Comparison of ENCODE assay signal across 12 cellular contexts in the genomic region with DNA sequence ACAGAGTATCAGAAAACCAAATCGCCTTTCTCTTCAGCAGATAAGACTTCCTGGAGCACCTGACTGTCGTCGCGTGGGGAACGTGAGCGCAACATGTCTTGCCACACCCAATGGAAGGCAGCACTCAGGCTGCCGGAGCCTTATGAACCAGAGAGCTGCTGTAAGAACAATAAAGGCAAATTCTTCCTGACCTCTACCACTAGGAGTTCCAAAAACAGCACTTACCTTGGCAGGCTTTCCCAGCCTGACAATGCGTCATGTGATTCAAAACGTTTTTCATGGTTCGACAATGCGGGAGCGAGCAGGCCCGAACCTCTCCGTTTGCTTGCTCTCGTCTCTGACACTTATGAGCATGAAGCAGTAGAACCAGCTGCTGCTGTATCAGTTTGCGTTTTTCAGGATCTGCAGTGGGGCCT.
DNase-seq lines count a peak whose midpoint lies in the region; ATAC-seq and TF ChIP-seq lines count a peak whose summit lies in the region.
"Had no signal": no experiment of that assay in that cellular context is flagged by ENCODE, and none has a peak within 500 bp of the region (broad histone marks: within the 10 kb centered on the region; RNA-seq: fewer than 3 reads in every experiment).

No MANE protein-coding gene starts in this region.

- H3K27me3 ChIP-seq in vagina = no peaks in the 10 kb centered on the region
- H3K27me3 ChIP-seq in spleen (replicated peaks in 1 of 7) = no peaks in the 10 kb centered on the region
- H3K27me3 ChIP-seq: SJSA1 had no signal

- no peak for ATAC-seq in natural killer cell

- H3K36me3 ChIP-seq in vagina (peaks cover 0 to 26% of the 10 kb centered on the region in 2 donors), spleen (peaks cover 3 to 53% (median 35%) of the 10 kb centered on the region in 6 donors)

- peaks cover 50% of the 10 kb centered on the region for H3K36me3 Mint-ChIP-seq in activated T-cell treated with anti-CD3 and anti-CD28 coated beads, Interleukin-2, amount 50 U/mL, for 24 hours (ENCODE audit: low read depth)
- H3K36me3 Mint-ChIP-seq in natural killer cell = no peaks in the 10 kb centered on the region

- peak; percentile 17 for DNase-seq in activated T-cell treated with anti-CD3 and anti-CD28 coated beads, Interleukin-2, amount 50 U/mL, for 24 hours
- no peak for DNase-seq in activated T-cell treated with anti-CD3 and anti-CD28 coated beads, Interleukin-2, amount 50 U/mL, for 48 hours
- DNase-seq in fibroblast of the aortic adventitia (ENCODE audit: low read depth) = peak; percentile 94
- DNase-seq in natural killer cell = no peak
- DNase-seq in vagina (ENCODE audit: extremely low spot score in 2 of 2) = no peak
- DNase-seq in spleen = no peak
- no peak for DNase-seq in NCI-H146 (lab: John Stamatoyannopoulos, UW)
- no peak for DNase-seq in NCI-H1930 (lab: John Stamatoyannopoulos, UW)
- DNase-seq: DMS153, NCI-H526 treated with DMSO at 0.1 percent for 48 hours had no signal

- H3K4me1 ChIP-seq in vagina (peaks cover 56% of the 10 kb centered on the region), spleen (peaks cover 20 to 98% (median 59%) of the 10 kb centered on the region in 6 donors)

- H3K27ac Mint-ChIP-seq in activated T-cell treated with anti-CD3 and anti-CD28 coated beads, Interleukin-2, amount 50 U/mL, for 24 hours = no peak overlapping the region
- no peak overlapping the region for H3K27ac Mint-ChIP-seq in natural killer cell
- H3K27ac Mint-ChIP-seq: activated T-helper 1 cell treated with anti-CD3 and anti-CD28 coated beads, Interleukin-12 subunit alpha, Interleukin-12 subunit beta, Interleukin-2, Interleukin-4 antibody, amounts not matched to agents 30 ng/mL and 10 ng/mL and 1 ng/mL, durations not matched to agents 14 hours and 24 hours and 36 hours had no signal

- H3K4me1 Mint-ChIP-seq in activated T-cell treated with anti-CD3 and anti-CD28 coated beads, Interleukin-2, amount 50 U/mL, for 24 hours (ENCODE audit: low read depth) = peaks cover 71% of the 10 kb centered on the region
- peaks cover 69 to 80% of the 10 kb centered on the region in 2 donors for H3K4me1 Mint-ChIP-seq in natural killer cell

- no peaks in the 10 kb centered on the region for H3K27me3 Mint-ChIP-seq in activated T-cell treated with anti-CD3 and anti-CD28 coated beads, Interleukin-2, amount 50 U/mL, for 24 hours
- H3K27me3 Mint-ChIP-seq in natural killer cell (ENCODE audit: low read depth in 2 of 2) = no peaks in the 10 kb centered on the region

- peak; percentile 59 for TF ChIP-seq CTCF in fibroblast of the aortic adventitia (IDR thresholded peaks at IDR 0.05; ENCODE audit: insufficient read depth, low read length)
- TF ChIP-seq CTCF in natural killer cell (IDR thresholded peaks at IDR 0.05) = no peak
- TF ChIP-seq CTCF in vagina (IDR thresholded peaks at IDR 0.05) = peak in 1 of 3 experiments; percentile 20
- TF ChIP-seq CTCF in spleen (IDR thresholded peaks at IDR 0.05 in 8 of 11, conservative IDR thresholded peaks at IDR 0.05 in 3 of 11) = no peak

- TF ChIP-seq POLR2A in vagina (IDR thresholded peaks at IDR 0.05) = no peak
- TF ChIP-seq POLR2A in spleen (IDR thresholded peaks at IDR 0.05) = no peak

- H3K27ac ChIP-seq in vagina = peak overlapping the region; percentile 45
- H3K27ac ChIP-seq in spleen = no peak overlapping the region
- H3K27ac ChIP-seq: SJSA1 had no signal

- no peaks in the 10 kb centered on the region for H3K9me3 ChIP-seq in vagina
- H3K9me3 ChIP-seq in spleen = no peaks in the 10 kb centered on the region
- H3K9me3 ChIP-seq: SJSA1 had no signal

- H3K9me3 Mint-ChIP-seq in activated T-cell treated with anti-CD3 and anti-CD28 coated beads, Interleukin-2, amount 50 U/mL, for 24 hours = no peaks in the 10 kb centered on the region
- H3K9me3 Mint-ChIP-seq in natural killer cell = no peaks in the 10 kb centered on the region
- H3K9me3 Mint-ChIP-seq: activated T-helper 1 cell treated with anti-CD3 and anti-CD28 coated beads, Interleukin-12 subunit alpha, Interleukin-12 subunit beta, Interleukin-2, Interleukin-4 antibody, amounts not matched to agents 30 ng/mL and 10 ng/mL and 1 ng/mL, durations not matched to agents 14 hours and 24 hours and 36 hours had no signal

- H3K4me3 ChIP-seq in fibroblast of the aortic adventitia (ENCODE audit: low read depth, low read length) = peak overlapping the region; percentile 26
- no peak overlapping the region for H3K4me3 ChIP-seq in vagina
- no peak overlapping the region for H3K4me3 ChIP-seq in spleen
- H3K4me3 ChIP-seq: SJSA1 had no signal

- H3K4me3 Mint-ChIP-seq in activated T-cell treated with anti-CD3 and anti-CD28 coated beads, Interleukin-2, amount 50 U/mL, for 24 hours = no peak overlapping the region
- peak overlapping the region; percentile 54 for H3K4me3 Mint-ChIP-seq in natural killer cell
- H3K4me3 Mint-ChIP-seq: activated T-helper 1 cell treated with anti-CD3 and anti-CD28 coated beads, Interleukin-12 subunit alpha, Interleukin-12 subunit beta, Interleukin-2, Interleukin-4 antibody, amounts not matched to agents 30 ng/mL and 10 ng/mL and 1 ng/mL, durations not matched to agents 14 hours and 24 hours and 36 hours had no signal

- intact Hi-C loops in natural killer cell (cut with micrococcal nuclease) = no loop called here
- intact Hi-C loops in vagina (cut with DNase I) = no loop called here
- intact Hi-C loops in spleen (cut with DNase I; ENCODE audit: low total_unique reads) = no loop called here

- 85 to 93% (median 89%) methylated on average over 16 of the region's 16 CpGs for WGBS in spleen, 5 donors

Comparison
In these comparisons a context has a peak if more than half of its experiments do, and no peak if none do; other contexts are left out.
1. DNase-seq: peak in activated T-cell treated with anti-CD3 and anti-CD28 coated beads, Interleukin-2, amount 50 U/mL, for 24 hours (single experiment) and fibroblast of the aortic adventitia (single experiment); none in activated T-cell treated with anti-CD3 and anti-CD28 coated beads, Interleukin-2, amount 50 U/mL, for 48 hours (0 of 2), natural killer cell (single experiment), vagina (0 of 2), spleen (single experiment), NCI-H146 (single experiment) and NCI-H1930 (0 of 2).